In genomic region chr19:47379398-47379938, GRCh38 we compare ENCODE assay signal across 21 cellular contexts. TPM values are rescaled to one million over a fixed set of nuclear protein-coding genes. Genes with fewer than 3 reads are reported as not detected.
A peak's percentile ranks its signal among the peaks of the same experiment; 100 is the strongest.
DNase-seq lines count a peak whose midpoint lies in the region; ATAC-seq, FAIRE-seq and TF ChIP-seq lines count a peak whose summit lies in the region.
"Had no signal": no experiment of that assay in that cellular context is flagged by ENCODE, and none has a peak within 500 bp of the region (broad histone marks: within the 10 kb centered on the region; RNA-seq: fewer than 3 reads in every experiment).

No MANE protein-coding gene starts in this region.

- H3K4me1 Mint-ChIP-seq in activated CD4-positive, alpha-beta T cell treated with anti-CD3 and anti-CD28 coated beads, Interleukin-2, amount 10 ng/mL, durations not matched to agents 24 days and 14 days = peaks cover 13% of the 10 kb centered on the region
- H3K4me1 Mint-ChIP-seq: WTC11 had no signal

- H3K79me2 ChIP-seq in HepG2 (ENCODE audit: insufficient read depth, low read length) = no peaks in the 10 kb centered on the region

- 95% methylated on average over 15 of the region's 23 CpGs for WGBS in HepG2 (ENCODE audit: low lambda C conversion rate)
- WGBS in right lobe of liver (ENCODE audit: insufficient coverage, low coverage, low lambda C conversion rate, missing lambda C conversion rate) = 100% methylated on average over 3 of the region's 23 CpGs
- 90 to 93% (median 92%) methylated on average over 23 of the region's 23 CpGs for WGBS in small intestine, 3 donors

- no peak for DNase-seq in HepG2 (ENCODE audit: low spot score)
- DNase-seq in right lobe of liver = no peak
- DNase-seq in dorsolateral prefrontal cortex = peak; percentile 30 to 93 (median 80)
- DNase-seq in SK-N-DZ (ENCODE audit: low spot score) = no peak
- DNase-seq in activated CD4-positive, alpha-beta T cell treated with anti-CD3 and anti-CD28 coated beads, Interleukin-2, amount 10 ng/mL, durations not matched to agents 24 days and 14 days = no peak
- no peak for DNase-seq in small intestine
- DNase-seq in DMS79 treated with DMSO at 0.1 percent for 48 hours (lab: John Stamatoyannopoulos, UW) = no peak
- DNase-seq: IMR-90, mammary epithelial cell, NCI-H226, Right ventricle myocardium superior had no signal

- no TSS peak for BruUV-seq in HepG2 (replicated peaks; lab: Mats Ljungman, UMichigan)

- intact Hi-C loops in HepG2 (cut with micrococcal nuclease; ENCODE audit: unreplicated experiment) = no loop called here
- intact Hi-C loops in right lobe of liver (cut with DNase I) = no loop called here
- intact Hi-C loops in dorsolateral prefrontal cortex (cut with DNase I) = no loop called here
- intact Hi-C loops in activated CD4-positive, alpha-beta T cell treated with anti-CD3 and anti-CD28 coated beads, Interleukin-2, amount 10 ng/mL, durations not matched to agents 24 days and 14 days (cut with micrococcal nuclease) = no loop called here

- H3K4me3 ChIP-seq in HepG2 (replicated peaks in 1 of 3; ENCODE audit: insufficient read depth in 1 of 3, low read depth in 2 of 3, low read length in 3 of 3) (no peak overlapping the region), right lobe of liver (no peak overlapping the region), dorsolateral prefrontal cortex (peak overlapping the region in 47 of 59 donors; percentile 0 to 54 (median 26)), neutrophil (ENCODE audit: low read depth in 1 of 2, low read length in 1 of 2) (no peak overlapping the region), small intestine (ENCODE audit: low read depth in 1 of 2, low read length in 2 of 2) (no peak overlapping the region)
- H3K4me3 ChIP-seq: gastroesophageal sphincter, GM12878, skin epidermis had no signal

- H3K9me3 ChIP-seq in HepG2 (ENCODE audit: low read length) (no peaks in the 10 kb centered on the region), right lobe of liver (no peaks in the 10 kb centered on the region), neutrophil (no peaks in the 10 kb centered on the region), small intestine (ENCODE audit: control insufficient read depth, low read depth) (no peaks in the 10 kb centered on the region)
- H3K9me3 ChIP-seq: gastroesophageal sphincter had no signal

- ATAC-seq in HepG2 = no peak
- ATAC-seq in right lobe of liver = no peak
- ATAC-seq: gastroesophageal sphincter, GM12878, WTC11 had no signal

- H3K27me3 ChIP-seq in HepG2 (ENCODE audit: control insufficient read depth in 1 of 2, insufficient read depth in 2 of 2, low read length in 2 of 2) (no peaks in the 10 kb centered on the region), right lobe of liver (no peaks in the 10 kb centered on the region), dorsolateral prefrontal cortex (no peaks in the 10 kb centered on the region), neutrophil (no peaks in the 10 kb centered on the region), small intestine (ENCODE audit: control insufficient read depth in 2 of 2, insufficient read depth in 2 of 2, low read length in 2 of 2) (no peaks in the 10 kb centered on the region)
- H3K27me3 ChIP-seq: gastroesophageal sphincter had no signal

- H3K4me1 ChIP-seq in HepG2 (ENCODE audit: insufficient read depth, low read length) (no peaks in the 10 kb centered on the region), right lobe of liver (peaks cover 0 to 13% (median 3%) of the 10 kb centered on the region in 4 donors), neutrophil (ENCODE audit: control insufficient read depth in 1 of 2, insufficient read depth in 1 of 2, low read depth in 1 of 2, low read length in 1 of 2) (peaks cover 66 to 69% of the 10 kb centered on the region in 2 experiments), small intestine (ENCODE audit: control insufficient read depth in 2 of 2, insufficient read depth in 1 of 2, low read depth in 1 of 2, low read length in 1 of 2) (no peaks in the 10 kb centered on the region)
- H3K4me1 ChIP-seq: gastroesophageal sphincter had no signal

- H3K4me3 Mint-ChIP-seq in activated CD4-positive, alpha-beta T cell treated with anti-CD3 and anti-CD28 coated beads, Interleukin-2, amount 10 ng/mL, durations not matched to agents 24 days and 14 days = no peak overlapping the region
- H3K4me3 Mint-ChIP-seq: activated T-helper 1 cell treated with anti-CD3 and anti-CD28 coated beads, Interleukin-12 subunit alpha, Interleukin-12 subunit beta, Interleukin-2, Interleukin-4 antibody, amounts not matched to agents 30 ng/mL and 10 ng/mL and 1 ng/mL, durations not matched to agents 14 hours and 24 hours and 36 hours; central memory CD8-positive, alpha-beta T cell; type B pancreatic cell; WTC11 had no signal

- in situ Hi-C loops in HepG2 (cut with HindIII; ENCODE audit: extremely low pct_ligation_motif_present, low pct_unique_long_range_greater_than_20kb) = no loop called here

- CTCF ChIA-PET in HepG2 (lab: Yijun Ruan, JAX; ENCODE audit: low intra/inter-chr PET ratio, low total read pairs) = no interaction called here

- FAIRE-seq in HepG2 (lab: Jason Lieb, UNC) (no peak), small intestine (lab: Jason Lieb, UNC) (no peak)
- FAIRE-seq: G401.6, GM12878 had no signal

- POLR2A ChIA-PET in HepG2 (lab: Yijun Ruan, JAX) = no interaction called here

- H3K27ac ChIP-seq in HepG2 (ENCODE audit: extremely low read length, insufficient read depth, low read length) = no peak overlapping the region
- H3K27ac ChIP-seq in right lobe of liver = no peak overlapping the region
- H3K27ac ChIP-seq in dorsolateral prefrontal cortex = peak overlapping the region; percentile 21 to 93 (median 85)
- peak overlapping the region; percentile 94 for H3K27ac ChIP-seq in neutrophil
- no peak overlapping the region for H3K27ac ChIP-seq in small intestine (ENCODE audit: low read depth in 1 of 2, low read length in 1 of 2)
- H3K27ac ChIP-seq: gastroesophageal sphincter, skin epidermis had no signal

- no peak overlapping the region for H3K27ac Mint-ChIP-seq in activated CD4-positive, alpha-beta T cell treated with anti-CD3 and anti-CD28 coated beads, Interleukin-2, amount 10 ng/mL, durations not matched to agents 24 days and 14 days
- H3K27ac Mint-ChIP-seq: activated T-helper 1 cell treated with anti-CD3 and anti-CD28 coated beads, Interleukin-12 subunit alpha, Interleukin-12 subunit beta, Interleukin-2, Interleukin-4 antibody, amounts not matched to agents 30 ng/mL and 10 ng/mL and 1 ng/mL, durations not matched to agents 14 hours and 24 hours and 36 hours; type B pancreatic cell; WTC11 had no signal

- no peak overlapping the region for H2AFZ ChIP-seq in HepG2 (ENCODE audit: low read length)

- no peak for TF ChIP-seq EP300 in HepG2 (IDR thresholded peaks at IDR 0.05; ENCODE audit: low read depth in 2 of 2, low read length in 2 of 2)
- no peak for TF ChIP-seq EP300 in HepG2 (CRISPR knock-in tag; IDR thresholded peaks at IDR 0.05; ENCODE audit: borderline replicate concordance)

- 0 out of 2 replicates have a peak, but pooled peaks cover 3% of the 10 kb centered on the region for H4K20me1 ChIP-seq in HepG2 (ENCODE audit: insufficient read depth, low read length)

- H3K9ac ChIP-seq in HepG2 (ENCODE audit: insufficient read depth, low read depth, low read length) = no peak overlapping the region

- H3K36me3 ChIP-seq in HepG2 (replicated peaks in 1 of 2; ENCODE audit: control insufficient read depth in 1 of 2, insufficient read depth in 2 of 2, low read length in 2 of 2) (peaks cover 36 to 58% of the 10 kb centered on the region in 2 experiments), right lobe of liver (peaks cover 0 to 48% (median 8%) of the 10 kb centered on the region in 4 donors), neutrophil (peaks cover 83% of the 10 kb centered on the region), small intestine (ENCODE audit: control insufficient read depth in 2 of 2, insufficient read depth in 2 of 2, low read length in 2 of 2) (peaks cover 19% of the 10 kb centered on the region in 2 donors)

- TF ChIP-seq POLR2A in HepG2 (IDR thresholded peaks at IDR 0.05; ENCODE audit: insufficient read depth in 1 of 2, low read depth in 2 of 2, low read length in 2 of 2) (no peak), right lobe of liver (IDR thresholded peaks at IDR 0.05) (no peak)

- no peak for TF ChIP-seq RAD21 in HepG2 (CRISPR knock-in tag; IDR thresholded peaks at IDR 0.05)

- no peak overlapping the region for H3K4me2 ChIP-seq in HepG2 (ENCODE audit: low read depth, low read length)

- peaks cover 34% of the 10 kb centered on the region for H3K36me3 Mint-ChIP-seq in activated CD4-positive, alpha-beta T cell treated with anti-CD3 and anti-CD28 coated beads, Interleukin-2, amount 10 ng/mL, durations not matched to agents 24 days and 14 days (ENCODE audit: low read depth)

- H3K27me3 Mint-ChIP-seq in activated CD4-positive, alpha-beta T cell treated with anti-CD3 and anti-CD28 coated beads, Interleukin-2, amount 10 ng/mL, durations not matched to agents 24 days and 14 days = no peaks in the 10 kb centered on the region
- H3K27me3 Mint-ChIP-seq: central memory CD8-positive, alpha-beta T cell; type B pancreatic cell had no signal

- TF ChIP-seq CTCF in HepG2 (CRISPR knock-in tag; IDR thresholded peaks at IDR 0.05) = no peak
- no peak for TF ChIP-seq CTCF in right lobe of liver (IDR thresholded peaks at IDR 0.05)
- TF ChIP-seq CTCF in dorsolateral prefrontal cortex (IDR thresholded peaks at IDR 0.05 in 54 of 56, conservative IDR thresholded peaks at IDR 0.05 in 2 of 56; ENCODE audit: low read depth in 1 of 56, partially characterized antibody in 56 of 56) = peak in 39 of 56 donors; percentile 6 to 55 (median 34)
- TF ChIP-seq CTCF in neutrophil (IDR thresholded peaks at IDR 0.05) = no peak

- H3K9me3 Mint-ChIP-seq in activated CD4-positive, alpha-beta T cell treated with anti-CD3 and anti-CD28 coated beads, Interleukin-2, amount 10 ng/mL, durations not matched to agents 24 days and 14 days = no peaks in the 10 kb centered on the region
- H3K9me3 Mint-ChIP-seq: activated T-helper 1 cell treated with anti-CD3 and anti-CD28 coated beads, Interleukin-12 subunit alpha, Interleukin-12 subunit beta, Interleukin-2, Interleukin-4 antibody, amounts not matched to agents 30 ng/mL and 10 ng/mL and 1 ng/mL, durations not matched to agents 14 hours and 24 hours and 36 hours; central memory CD8-positive, alpha-beta T cell; type B pancreatic cell; WTC11 had no signal

RNA-seq across cellular contexts. Expression of gene DHX34, which starts 30.4 kb away (rescaled TPM):
- total RNA-seq in HepG2 (2016; rRNA removed; fragmentation: Illumina TruSeq; extraction: Trizol) (8.0 and 12.0 TPM in 2 replicates), right lobe of liver (10 to 100 TPM in 1 of 6 experiments, 1 to 10 TPM in 5; 5.2 to 11.9 (median 8.7) TPM), dorsolateral prefrontal cortex (10 to 100 TPM in 118 of 120 experiments, 1 to 10 TPM in 2; 9.9 to 34.7 (median 16.9) TPM)
- total RNA-seq in HepG2 (2016; cell fraction: cytosol; rRNA removed; fragmentation: Illumina TruSeq; extraction: Trizol; ENCODE audit: low read depth) = 11.3 and 11.4 TPM in 2 replicates
- total RNA-seq in HepG2 (2016; cell fraction: insoluble cytoplasmic fraction; rRNA removed; fragmentation: Illumina TruSeq; extraction: Trizol) = 6.8 and 12.8 TPM in 2 replicates
- 8.6 and 9.9 TPM in 2 replicates for total RNA-seq in HepG2 (2016; cell fraction: membrane; rRNA removed; fragmentation: Illumina TruSeq; extraction: Trizol)
- 12.8 and 13.1 TPM in 2 replicates for total RNA-seq in HepG2 (2016; cell fraction: nucleus; rRNA removed; fragmentation: Illumina TruSeq; extraction: Trizol)
- polyA plus RNA-seq in HepG2 (2011; rRNA removed) (9.2 and 12.5 TPM in 2 replicates), small intestine (10 to 100 TPM in 1 of 3 donors, 1 to 10 TPM in 2; 6.5 to 10.4 (median 8.5) TPM)
- 4.0 and 5.9 TPM in 2 replicates for polyA plus RNA-seq in HepG2 (2011; cell fraction: cytosol; rRNA removed)
- polyA plus RNA-seq in HepG2 (2011; cell fraction: nucleus; rRNA removed) = 50.6 and 52.9 TPM in 2 replicates
- 6.5 and 9.0 TPM in 2 replicates for polyA plus RNA-seq in HepG2 (2012)
- polyA plus RNA-seq in HepG2 (2016; cell fraction: cytosol; fragmentation: Illumina TruSeq; extraction: Trizol; ENCODE audit: low read depth) = 2.1 and 2.4 TPM in 2 replicates
- 6.9 and 11.0 TPM in 2 replicates for polyA plus RNA-seq in HepG2 (2016; cell fraction: insoluble cytoplasmic fraction; fragmentation: Illumina TruSeq; extraction: Trizol; ENCODE audit: low read depth)
- 3.7 and 4.3 TPM in 2 replicates for polyA plus RNA-seq in HepG2 (2016; cell fraction: membrane; fragmentation: Illumina TruSeq; extraction: Trizol; ENCODE audit: low read depth)
- polyA plus RNA-seq in HepG2 (2016; cell fraction: nucleus; fragmentation: Illumina TruSeq; extraction: Trizol; ENCODE audit: insufficient read depth, low read depth) = 28.7 and 30.5 TPM in 2 replicates
- polyA minus RNA-seq in HepG2 (2011; rRNA and poly(A)+ RNA removed; ENCODE audit: low replicate concordance) = 18.8 and 19.4 TPM in 2 replicates
- 3.9 and 7.7 TPM in 2 replicates for polyA minus RNA-seq in HepG2 (2011; cell fraction: cytosol; rRNA and poly(A)+ RNA removed)
- polyA minus RNA-seq in HepG2 (2011; cell fraction: nucleus; rRNA and poly(A)+ RNA removed) = 16.0 and 18.4 TPM in 2 replicates
- 10.8 and 12.8 TPM in 2 replicates for polyA plus RNA-seq in SK-N-DZ (2014; cell fraction: cytosol; rRNA removed)
- polyA plus RNA-seq in SK-N-DZ (2014; cell fraction: nucleus; rRNA removed) = 14.2 and 24.6 TPM in 2 replicates
- 31.3 and 32.4 TPM in 2 replicates for total RNA-seq in activated CD4-positive, alpha-beta T cell treated with anti-CD3 and anti-CD28 coated beads, Interleukin-2, amount 10 ng/mL, durations not matched to agents 24 days and 14 days

RNA-seq across cellular contexts. Expression of gene MEIS3, which starts 39.9 kb away (rescaled TPM):
- total RNA-seq in HepG2 (2016; rRNA removed; fragmentation: Illumina TruSeq; extraction: Trizol) (0.09 and 1.2 TPM in 2 replicates), right lobe of liver (1 to 10 TPM in 1 of 6 experiments, under 1 TPM in 5; 0.53 to 1.6 (median 0.77) TPM), dorsolateral prefrontal cortex (100 to 1,000 TPM in 12 of 120 experiments, 10 to 100 TPM in 108; 26.3 to 120 (median 70.9) TPM)
- 1.1 and 1.5 TPM in 2 replicates for total RNA-seq in HepG2 (2016; cell fraction: cytosol; rRNA removed; fragmentation: Illumina TruSeq; extraction: Trizol; ENCODE audit: low read depth)
- not detected in 2 replicates for total RNA-seq in HepG2 (2016; cell fraction: insoluble cytoplasmic fraction; rRNA removed; fragmentation: Illumina TruSeq; extraction: Trizol)
- 0.52 and 0.62 TPM in 2 replicates for total RNA-seq in HepG2 (2016; cell fraction: membrane; rRNA removed; fragmentation: Illumina TruSeq; extraction: Trizol)
- not detected in 2 replicates for total RNA-seq in HepG2 (2016; cell fraction: nucleus; rRNA removed; fragmentation: Illumina TruSeq; extraction: Trizol)
- polyA plus RNA-seq in HepG2 (2011; rRNA removed) (0.70 and 0.94 TPM in 2 replicates), small intestine (10 to 100 TPM in 1 of 3 donors, 1 to 10 TPM in 1, not detected in 1; 4.6 to 11.2 TPM)
- 0.39 and 0.59 TPM in 2 replicates for polyA plus RNA-seq in HepG2 (2011; cell fraction: cytosol; rRNA removed)
- 2.3 and 2.8 TPM in 2 replicates for polyA plus RNA-seq in HepG2 (2011; cell fraction: nucleus; rRNA removed)
- 0.25 and 0.93 TPM in 2 replicates for polyA plus RNA-seq in HepG2 (2012)
- polyA plus RNA-seq in HepG2 (2016; cell fraction: cytosol; fragmentation: Illumina TruSeq; extraction: Trizol; ENCODE audit: low read depth) = 0.09 and 0.23 TPM in 2 replicates
- not detected in 2 replicates for polyA plus RNA-seq in HepG2 (2016; cell fraction: insoluble cytoplasmic fraction; fragmentation: Illumina TruSeq; extraction: Trizol; ENCODE audit: low read depth)
- polyA plus RNA-seq in HepG2 (2016; cell fraction: membrane; fragmentation: Illumina TruSeq; extraction: Trizol; ENCODE audit: low read depth) = 0.41 and 0.55 TPM in 2 replicates
- polyA plus RNA-seq in HepG2 (2016; cell fraction: nucleus; fragmentation: Illumina TruSeq; extraction: Trizol; ENCODE audit: insufficient read depth, low read depth) = 0.29 TPM in 1 of 2 replicates, not detected in the other
- 0.82 and 12.4 TPM in 2 replicates for polyA minus RNA-seq in HepG2 (2011; rRNA and poly(A)+ RNA removed; ENCODE audit: low replicate concordance)
- polyA minus RNA-seq in HepG2 (2011; cell fraction: cytosol; rRNA and poly(A)+ RNA removed) = 0.69 and 0.70 TPM in 2 replicates
- 0.50 and 0.64 TPM in 2 replicates for polyA minus RNA-seq in HepG2 (2011; cell fraction: nucleus; rRNA and poly(A)+ RNA removed)
- polyA plus RNA-seq in SK-N-DZ (2014; cell fraction: cytosol; rRNA removed) = 61.0 and 64.2 TPM in 2 replicates
- polyA plus RNA-seq in SK-N-DZ (2014; cell fraction: nucleus; rRNA removed) = 48.3 and 60.9 TPM in 2 replicates
- total RNA-seq in activated CD4-positive, alpha-beta T cell treated with anti-CD3 and anti-CD28 coated beads, Interleukin-2, amount 10 ng/mL, durations not matched to agents 24 days and 14 days = not detected in 2 replicates
- total RNA-seq: activated T-helper 1 cell treated with anti-CD3 and anti-CD28 coated beads, Interleukin-12 subunit alpha, Interleukin-12 subunit beta, Interleukin-2, Interleukin-4 antibody, amounts not matched to agents 30 ng/mL and 10 ng/mL and 1 ng/mL, durations not matched to agents 14 hours and 24 hours and 36 hours; GM12878; T-helper 1 cell treated with Interleukin-12 subunit alpha and Interleukin-12 subunit beta and Interleukin-4 antibody, amounts not matched to agents 30 ng/mL and 1 ng/mL, for 36 hours had no signal

RNA-seq across cellular contexts. Expression of gene C5AR2, which starts 47.5 kb away (rescaled TPM):
- total RNA-seq in HepG2 (2016; rRNA removed; fragmentation: Illumina TruSeq; extraction: Trizol) (0.09 TPM in 1 of 2 replicates, not detected in the other), right lobe of liver (1 to 10 TPM; 1.1 to 6.6 (median 3.7) TPM), dorsolateral prefrontal cortex (1 to 10 TPM in 102 of 120 experiments, under 1 TPM in 18; 0.35 to 4.8 (median 1.8) TPM)
- total RNA-seq in HepG2 (2016; cell fraction: cytosol; rRNA removed; fragmentation: Illumina TruSeq; extraction: Trizol; ENCODE audit: low read depth) = not detected in 2 replicates
- not detected in 2 replicates for total RNA-seq in HepG2 (2016; cell fraction: insoluble cytoplasmic fraction; rRNA removed; fragmentation: Illumina TruSeq; extraction: Trizol)
- 0.07 TPM in 1 of 2 replicates, not detected in the other for total RNA-seq in HepG2 (2016; cell fraction: membrane; rRNA removed; fragmentation: Illumina TruSeq; extraction: Trizol)
- not detected in 2 replicates for total RNA-seq in HepG2 (2016; cell fraction: nucleus; rRNA removed; fragmentation: Illumina TruSeq; extraction: Trizol)
- polyA plus RNA-seq in HepG2 (2011; rRNA removed) (0.24 and 0.26 TPM in 2 replicates), small intestine (under 1 TPM in 1 of 3 donors, not detected in 2; 0.91 TPM)
- polyA plus RNA-seq in HepG2 (2011; cell fraction: cytosol; rRNA removed) = 0.18 and 0.28 TPM in 2 replicates
- polyA plus RNA-seq in HepG2 (2011; cell fraction: nucleus; rRNA removed) = 0.50 and 0.66 TPM in 2 replicates
- polyA plus RNA-seq in HepG2 (2012) = 0.20 and 0.30 TPM in 2 replicates
- polyA plus RNA-seq in HepG2 (2016; cell fraction: cytosol; fragmentation: Illumina TruSeq; extraction: Trizol; ENCODE audit: low read depth) = not detected in 2 replicates
- polyA plus RNA-seq in HepG2 (2016; cell fraction: insoluble cytoplasmic fraction; fragmentation: Illumina TruSeq; extraction: Trizol; ENCODE audit: low read depth) = not detected in 2 replicates
- polyA plus RNA-seq in HepG2 (2016; cell fraction: membrane; fragmentation: Illumina TruSeq; extraction: Trizol; ENCODE audit: low read depth) = not detected in 2 replicates
- not detected in 2 replicates for polyA plus RNA-seq in HepG2 (2016; cell fraction: nucleus; fragmentation: Illumina TruSeq; extraction: Trizol; ENCODE audit: insufficient read depth, low read depth)
- polyA minus RNA-seq in HepG2 (2011; rRNA and poly(A)+ RNA removed; ENCODE audit: low replicate concordance) = 0.48 and 6.7 TPM in 2 replicates
- polyA minus RNA-seq in HepG2 (2011; cell fraction: cytosol; rRNA and poly(A)+ RNA removed) = 0.10 and 0.18 TPM in 2 replicates
- 0.25 TPM in 1 of 2 replicates, not detected in the other for polyA minus RNA-seq in HepG2 (2011; cell fraction: nucleus; rRNA and poly(A)+ RNA removed)
- not detected in 2 replicates for polyA plus RNA-seq in SK-N-DZ (2014; cell fraction: cytosol; rRNA removed)
- polyA plus RNA-seq in SK-N-DZ (2014; cell fraction: nucleus; rRNA removed) = not detected in 2 replicates
- total RNA-seq in activated CD4-positive, alpha-beta T cell treated with anti-CD3 and anti-CD28 coated beads, Interleukin-2, amount 10 ng/mL, durations not matched to agents 24 days and 14 days = not detected in 2 replicates
- total RNA-seq: activated T-helper 1 cell treated with anti-CD3 and anti-CD28 coated beads, Interleukin-12 subunit alpha, Interleukin-12 subunit beta, Interleukin-2, Interleukin-4 antibody, amounts not matched to agents 30 ng/mL and 10 ng/mL and 1 ng/mL, durations not matched to agents 14 hours and 24 hours and 36 hours; GM12878; IMR-90 had no signal
- polyA plus RNA-seq: IMR-90 had no signal

Comparison
In these comparisons a context has a peak if more than half of its experiments do, and no peak if none do; other contexts are left out.
1. DNase-seq: peak in dorsolateral prefrontal cortex (10 of 10); none in HepG2 (single experiment), right lobe of liver (0 of 3), SK-N-DZ (single experiment), activated CD4-positive, alpha-beta T cell treated with anti-CD3 and anti-CD28 coated beads, Interleukin-2, amount 10 ng/mL, durations not matched to agents 24 days and 14 days (single experiment), small intestine (single experiment) and DMS79 treated with DMSO at 0.1 percent for 48 hours (single experiment).
2. H3K27ac ChIP-seq: peak in dorsolateral prefrontal cortex (59 of 59) and neutrophil (single experiment); none in HepG2 (single experiment), right lobe of liver (0 of 3) and small intestine (0 of 2).
3. H3K4me3 ChIP-seq: peak in dorsolateral prefrontal cortex (47 of 59); none in HepG2 (0 of 3), right lobe of liver (0 of 3), neutrophil (0 of 2) and small intestine (0 of 2).
4. CTCF ChIP-seq: peak in dorsolateral prefrontal cortex (39 of 56); none in HepG2 (single experiment), right lobe of liver (0 of 4) and neutrophil (single experiment).
5. RNA of gene MEIS3, which starts 39.9 kb away (total RNA-seq): 26.3 to 120 TPM in dorsolateral prefrontal cortex; 0.53 to 1.6 TPM in right lobe of liver, 0.09 to 1.5 TPM in HepG2 and not detected in activated CD4-positive, alpha-beta T cell treated with anti-CD3 and anti-CD28 coated beads, Interleukin-2, amount 10 ng/mL, durations not matched to agents 24 days and 14 days; every median in the first group is over 10 times any median in the second.